In the genomic region with DNA sequence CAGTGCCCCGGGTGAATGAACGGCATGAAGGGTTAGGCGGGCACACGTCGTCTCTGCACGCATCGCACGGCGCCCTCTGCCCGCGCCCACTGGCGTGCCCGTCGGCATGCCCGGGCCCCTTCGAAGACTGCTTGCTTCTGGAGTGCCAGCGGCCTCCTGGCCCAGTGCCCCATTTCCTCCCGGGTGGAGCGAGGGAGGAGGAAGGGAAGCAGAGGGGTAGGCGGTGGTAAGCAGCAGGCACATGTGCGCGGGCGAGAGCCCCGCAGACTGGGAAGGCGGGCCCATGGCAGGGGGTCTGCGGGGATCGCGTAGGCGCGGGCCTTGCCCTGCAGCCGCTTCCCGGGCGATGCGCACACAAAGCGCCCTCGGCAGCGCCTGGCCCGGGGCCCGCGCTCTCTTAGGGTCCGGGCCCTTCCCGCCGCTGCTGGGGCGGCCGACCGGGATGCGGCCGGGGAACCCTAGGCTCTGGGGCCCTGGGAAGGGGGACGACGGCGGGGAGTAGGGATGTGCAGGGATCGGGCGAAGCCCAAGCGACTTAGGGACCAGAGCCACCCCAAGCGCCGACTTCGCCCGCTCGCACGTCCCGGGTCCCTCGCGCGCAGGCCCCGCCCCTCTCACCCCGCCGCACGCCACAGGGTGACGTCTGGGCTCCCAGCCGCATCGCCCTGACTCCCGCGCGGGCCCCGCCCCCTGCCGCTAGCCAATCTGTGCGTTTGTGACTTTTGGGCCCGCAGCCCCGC, we compare ENCODE assay signal across 8 cellular contexts. TPM values are rescaled to one million over a fixed set of nuclear protein-coding genes. Genes with fewer than 3 reads are reported as not detected.
DNase-seq lines count a peak whose midpoint lies in the region; ATAC-seq, FAIRE-seq and TF ChIP-seq lines count a peak whose summit lies in the region.

No MANE protein-coding gene starts in this region.

- TF ChIP-seq EP300 in A549 (IDR thresholded peaks at IDR 0.05): no peak

- no peaks in the 10 kb centered on the region for H4K20me1 ChIP-seq in SU-DHL-6 (ENCODE audit: low read depth, low read length)

- H3K36me3 Mint-ChIP-seq in memory B cell: peaks cover 2% of the 10 kb centered on the region

- H3K27ac ChIP-seq in A549 (peak overlapping the region; percentile 89 to 99), SU-DHL-6 (ENCODE audit: low read depth, low read length) (peak overlapping the region; percentile 82), thoracic aorta (peak overlapping the region; percentile 97)

- H3K9me3 ChIP-seq in A549: no peaks in the 10 kb centered on the region
- H3K9me3 ChIP-seq in SU-DHL-6 (ENCODE audit: insufficient read depth, low read length): no peaks in the 10 kb centered on the region
- H3K9me3 ChIP-seq in thoracic aorta: no peaks in the 10 kb centered on the region

- ATAC-seq in A549: peak; percentile 11 to 67
- ATAC-seq in HG03159 (IDR thresholded peaks at IDR 0.05; ENCODE audit: unreplicated experiment): peak; percentile 0
- ATAC-seq in memory B cell (ENCODE audit: low read depth): no peak
- no peak for ATAC-seq in thoracic aorta (ENCODE audit: insufficient number of reproducible peaks, low FRiP score, low read depth)

- WGBS in A549 (ENCODE audit: missing lambda C conversion rate): 26% methylated on average over 16 of the region's 79 CpGs

- H3F3A ChIP-seq in SU-DHL-6 (ENCODE audit: insufficient read depth): no peaks in the 10 kb centered on the region

- H2AFZ ChIP-seq in SU-DHL-6 (ENCODE audit: low read depth, low read length, severe bottlenecking): no peak overlapping the region

- H3K4me3 ChIP-seq in A549: peak overlapping the region; percentile 53
- peak overlapping the region; percentile 57 for H3K4me3 ChIP-seq in SU-DHL-6 (ENCODE audit: insufficient read depth, low read length, poor library complexity, severe bottlenecking)
- peak overlapping the region; percentile 76 for H3K4me3 ChIP-seq in thoracic aorta

- no peaks in the 10 kb centered on the region for H3K27me3 Mint-ChIP-seq in memory B cell

- peak in 1 of 2 experiments; percentile 55 for DNase-seq in A549 (ENCODE audit: low read depth in 1 of 2, low spot score in 1 of 2)
- DNase-seq in GM12892 (ENCODE audit: insufficient read length): peak; percentile 77
- DNase-seq in dermis blood vessel endothelial cell: peak; percentile 57
- peak; percentile 31 to 55 for DNase-seq in memory B cell (ENCODE audit: low spot score in 2 of 2)
- no peak for DNase-seq in thoracic aorta (ENCODE audit: low spot score)
- no peak for DNase-seq in SKM-1 (lab: John Stamatoyannopoulos, UW; ENCODE audit: unreplicated experiment)

- TF ChIP-seq CTCF in A549 (IDR thresholded peaks at IDR 0.05): no peak
- TF ChIP-seq CTCF in SU-DHL-6 (IDR thresholded peaks at IDR 0.05; ENCODE audit: insufficient read depth, low read length, poor library complexity, severe bottlenecking): no peak
- TF ChIP-seq CTCF in thoracic aorta (IDR thresholded peaks at IDR 0.05): no peak

- peaks cover 2% of the 10 kb centered on the region for H3K4me1 Mint-ChIP-seq in memory B cell

- H3K4me2 ChIP-seq in A549 (peak overlapping the region; percentile 92), SU-DHL-6 (ENCODE audit: low read depth, low read length, poor library complexity, severe bottlenecking) (peak overlapping the region; percentile 63)

- peak overlapping the region; percentile 83 for H3K4me3 Mint-ChIP-seq in memory B cell

- CTCF ChIA-PET in A549 (lab: Yijun Ruan, JAX): interaction anchor here (0.6 to 1.7 kb wide), 2 partner anchors 15 to 163 kb away, joined by 3 to 8 read pairs; no protein-coding TSS in a partner anchor

- H3K79me2 ChIP-seq in SU-DHL-6 (ENCODE audit: insufficient read depth, low read length): peaks cover 12% of the 10 kb centered on the region

- TF ChIP-seq POLR2A in A549 (IDR thresholded peaks at IDR 0.05; ENCODE audit: low read length): peak; percentile 66
- TF ChIP-seq POLR2A in GM12892 (IDR thresholded peaks at IDR 0.05; ENCODE audit: low read depth, low read length): peak; percentile 53; the same call in 1 of the 2 replicates

- peak overlapping the region; percentile 90 for H3K27ac Mint-ChIP-seq in memory B cell

- H3K27me3 ChIP-seq in SU-DHL-6 (ENCODE audit: low read length) (no peaks in the 10 kb centered on the region), thoracic aorta (replicated peaks; ENCODE audit: insufficient read depth) (no peaks in the 10 kb centered on the region)

- no peaks in the 10 kb centered on the region for H3K9me2 ChIP-seq in SU-DHL-6 (replicated peaks; ENCODE audit: insufficient read depth, low read length)

- H3K36me3 ChIP-seq in SU-DHL-6 (ENCODE audit: low read length) (no peaks in the 10 kb centered on the region), thoracic aorta (no peaks in the 10 kb centered on the region)

- FAIRE-seq in A549 (lab: Jason Lieb, UNC) (no peak), GM12892 (lab: Jason Lieb, UNC) (peak; percentile 54)

- H3K4me1 ChIP-seq in A549 (peaks cover 33% of the 10 kb centered on the region), thoracic aorta (ENCODE audit: control insufficient read depth in 1 of 2, low read depth in 2 of 2) (peaks cover 8 to 37% of the 10 kb centered on the region in 2 donors)

- H3K9me3 Mint-ChIP-seq in memory B cell: no peaks in the 10 kb centered on the region

- peak overlapping the region; percentile 90 for H3K9ac ChIP-seq in SU-DHL-6 (ENCODE audit: low read length)

- no peak for TF ChIP-seq RAD21 in A549 (conservative IDR thresholded peaks at IDR 0.05 in 1 of 2, IDR thresholded peaks at IDR 0.05 in 1 of 2)

- POLR2A ChIA-PET in A549 (lab: Yijun Ruan, JAX): interaction anchor here (0.7 to 1.6 kb wide), 3 partner anchors 7 to 23 kb away, joined by 4 to 11 read pairs (median 9); partner anchors contain the start of gene RPL10

TF ChIP-seq in A549, 52 proteins besides CTCF, POLR2A, EP300 and RAD21 (continues in another document):
- TF ChIP-seq FOSB (CRISPR knock-in tag; IDR thresholded peaks at IDR 0.05) (no peak), ATOH8 (CRISPR knock-in tag; IDR thresholded peaks at IDR 0.05; ENCODE audit: low read depth) (peak; percentile 59; the same call in 1 of the 2 replicates), FOXS1 (CRISPR knock-in tag; IDR thresholded peaks at IDR 0.05) (no peak), RNF2 (IDR thresholded peaks at IDR 0.05; ENCODE audit: borderline replicate concordance, low read depth) (no peak), HDAC2 (IDR thresholded peaks at IDR 0.05) (no peak), ZNF302 (CRISPR knock-in tag; IDR thresholded peaks at IDR 0.05) (no peak)

RNA-seq across cellular contexts. Expression of gene EMD, which starts 0.9 kb away (rescaled TPM):
- polyA plus RNA-seq in A549 (2011; rRNA removed): 34.6 and 40.7 TPM in 2 replicates
- 69.1 and 94.4 TPM in 2 replicates for polyA plus RNA-seq in A549 (2012; cell fraction: cytosol; rRNA removed)
- polyA plus RNA-seq in A549 (2012; cell fraction: nucleus; rRNA removed): 86.5 and 123 TPM in 2 replicates
- polyA plus RNA-seq in A549 (2017; fragmentation: RNase III; extraction: RNeasy Plus Mini Kit Qiagen cat#74134 plus additional on column Dnase treatment): 126 to 131 TPM (median 130 TPM) in 3 replicates
- 44.1 and 55.6 TPM in 2 replicates for polyA minus RNA-seq in A549 (2011; rRNA and poly(A)+ RNA removed)
- polyA plus RNA-seq in GM12892 (2012; ENCODE audit: missing spikeins): 41.4 TPM
- total RNA-seq in dermis blood vessel endothelial cell: 10.6 and 17.2 TPM in 2 replicates
- total RNA-seq in thoracic aorta: 10 to 100 TPM; 43.8 to 74.2 TPM

RNA-seq across cellular contexts. Expression of gene FLNA, which starts 3.8 kb away (rescaled TPM):
- polyA plus RNA-seq in A549 (2011; rRNA removed): 303 and 351 TPM in 2 replicates
- 552 and 728 TPM in 2 replicates for polyA plus RNA-seq in A549 (2012; cell fraction: cytosol; rRNA removed)
- 3,208 and 3,689 TPM in 2 replicates for polyA plus RNA-seq in A549 (2012; cell fraction: nucleus; rRNA removed)
- 1,116 to 1,252 TPM (median 1,118 TPM) in 3 replicates for polyA plus RNA-seq in A549 (2017; fragmentation: RNase III; extraction: RNeasy Plus Mini Kit Qiagen cat#74134 plus additional on column Dnase treatment)
- 1,164 and 1,868 TPM in 2 replicates for polyA minus RNA-seq in A549 (2011; rRNA and poly(A)+ RNA removed)
- polyA plus RNA-seq in GM12892 (2012; ENCODE audit: missing spikeins): 131 TPM
- 1,387 and 2,587 TPM in 2 replicates for total RNA-seq in dermis blood vessel endothelial cell
- total RNA-seq in thoracic aorta: over 10,000 TPM in 1 of 2 donors, 1,000 to 10,000 TPM in 1; 5,928 to 11,236 TPM

RNA-seq across cellular contexts. Expression of gene RPL10, which starts 19.9 kb away (rescaled TPM):
- polyA plus RNA-seq in A549 (2011; rRNA removed) (3,216 and 3,468 TPM in 2 replicates), A549 (2017; fragmentation: RNase III; extraction: RNeasy Plus Mini Kit Qiagen cat#74134 plus additional on column Dnase treatment) (4,594 to 4,829 TPM (median 4,804 TPM) in 3 replicates)
- 4,988 and 5,624 TPM in 2 replicates for polyA plus RNA-seq in A549 (2012; cell fraction: cytosol; rRNA removed)
- polyA plus RNA-seq in A549 (2012; cell fraction: nucleus; rRNA removed): 3,974 and 5,274 TPM in 2 replicates
- 1,628 and 1,978 TPM in 2 replicates for polyA minus RNA-seq in A549 (2011; rRNA and poly(A)+ RNA removed)
- polyA plus RNA-seq in GM12892 (2012; ENCODE audit: missing spikeins): 3,825 TPM
- total RNA-seq in dermis blood vessel endothelial cell (3,745 and 6,057 TPM in 2 replicates), thoracic aorta (1,000 to 10,000 TPM; 2,221 to 4,479 TPM)

RNA-seq across cellular contexts. Expression of gene DNASE1L1, which starts 30.8 kb away (rescaled TPM):
- polyA plus RNA-seq in A549 (2011; rRNA removed) (14.3 and 21.6 TPM in 2 replicates), A549 (2017; fragmentation: RNase III; extraction: RNeasy Plus Mini Kit Qiagen cat#74134 plus additional on column Dnase treatment) (20.9 to 24.5 TPM (median 24.4 TPM) in 3 replicates)
- polyA plus RNA-seq in A549 (2012; cell fraction: cytosol; rRNA removed): 16.3 and 23.8 TPM in 2 replicates
- polyA plus RNA-seq in A549 (2012; cell fraction: nucleus; rRNA removed): 38.6 and 39.1 TPM in 2 replicates
- 15.2 and 23.5 TPM in 2 replicates for polyA minus RNA-seq in A549 (2011; rRNA and poly(A)+ RNA removed)
- 12.3 TPM for polyA plus RNA-seq in GM12892 (2012; ENCODE audit: missing spikeins)
- total RNA-seq in dermis blood vessel endothelial cell (105 and 111 TPM in 2 replicates), thoracic aorta (10 to 100 TPM; 39.9 to 41.8 TPM)

RNA-seq across cellular contexts. Expression of gene TAFAZZIN, which starts 33.1 kb away (rescaled TPM):
- 32.6 and 36.9 TPM in 2 replicates for polyA plus RNA-seq in A549 (2011; rRNA removed)
- 35.6 and 45.5 TPM in 2 replicates for polyA plus RNA-seq in A549 (2012; cell fraction: cytosol; rRNA removed)
- 150 and 154 TPM in 2 replicates for polyA plus RNA-seq in A549 (2012; cell fraction: nucleus; rRNA removed)
- 25.7 to 36.3 TPM (median 34.4 TPM) in 3 replicates for polyA plus RNA-seq in A549 (2017; fragmentation: RNase III; extraction: RNeasy Plus Mini Kit Qiagen cat#74134 plus additional on column Dnase treatment)
- polyA minus RNA-seq in A549 (2011; rRNA and poly(A)+ RNA removed): 28.0 and 35.3 TPM in 2 replicates
- polyA plus RNA-seq in GM12892 (2012; ENCODE audit: missing spikeins): 26.3 TPM
- total RNA-seq in dermis blood vessel endothelial cell: 20.8 and 25.9 TPM in 2 replicates
- total RNA-seq in thoracic aorta: 10 to 100 TPM; 54.3 to 71.1 TPM

Comparison
In these comparisons a context has a peak if more than half of its experiments do, and no peak if none do; other contexts are left out.
1. ATAC-seq: peak in A549 (2 of 2) and HG03159 (single experiment); none in memory B cell (single experiment) and thoracic aorta (single experiment).
2. DNase-seq: peak in GM12892 (single experiment), dermis blood vessel endothelial cell (single experiment) and memory B cell (2 of 2); none in thoracic aorta (single experiment) and SKM-1 (single experiment).
3. Peak in every context shown above with its lines, with median percentiles within 50 percentile points of each other: H3K27ac ChIP-seq and H3K4me3 ChIP-seq.